Comparison of ENCODE assay signal across 28 cellular contexts in the genomic region with DNA sequence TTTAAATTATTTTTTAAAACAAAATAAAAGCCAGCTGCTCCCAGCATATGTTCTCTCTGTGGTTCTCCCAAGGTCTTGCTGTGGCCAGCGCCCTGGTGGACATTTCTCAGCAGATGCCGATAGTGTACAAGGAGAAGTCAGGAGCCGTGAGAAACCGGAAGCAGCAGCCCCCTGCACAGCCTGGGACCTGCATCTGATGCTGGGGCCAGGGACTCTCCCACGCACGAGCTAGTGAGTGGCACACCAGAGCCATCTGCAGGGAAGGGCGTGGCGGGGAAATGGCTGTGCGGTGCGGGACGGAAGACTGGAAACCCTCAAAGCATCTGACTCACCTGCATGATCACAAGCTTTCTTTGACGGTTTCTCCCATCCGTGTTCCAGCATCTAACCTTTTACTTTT. TPM values are rescaled to one million over a fixed set of nuclear protein-coding genes. Genes with fewer than 3 reads are reported as not detected.
"Had no signal": no experiment of that assay in that cellular context is flagged by ENCODE, and none has a peak within 500 bp of the region (broad histone marks: within the 10 kb centered on the region; RNA-seq: fewer than 3 reads in every experiment).

No MANE protein-coding gene starts in this region.

- H3K36me3 Mint-ChIP-seq: activated CD8-positive, alpha-beta memory T cell treated with anti-CD3 and anti-CD28 coated beads, Interleukin-2, amount 10 ng/mL, durations not matched to agents 7 days and 5 days; activated naive CD4-positive, alpha-beta T cell treated with anti-CD3 and anti-CD28 coated beads, Interleukin-2, amount 50 U/mL, for 72 hours had no signal

- H3K27me3 Mint-ChIP-seq: activated CD4-positive, alpha-beta T cell treated with anti-CD3 and anti-CD28 coated beads, Interleukin-2, amount 10 ng/mL, durations not matched to agents 7 days and 5 days; activated CD8-positive, alpha-beta memory T cell treated with anti-CD3 and anti-CD28 coated beads, Interleukin-2, amount 10 ng/mL, durations not matched to agents 7 days and 5 days; activated CD8-positive, alpha-beta T cell treated with anti-CD3 and anti-CD28 coated beads for 36 hours; activated T-helper 17 cell treated with anti-CD3 and anti-CD28 coated beads, Interleukin-2, amount 50 U/mL, for 72 hours; stimulated activated naive CD8-positive, alpha-beta T cell treated with anti-CD3 and anti-CD28 coated beads, Interleukin-15, amount 100 ng/mL, for 72 hours; T-cell had no signal

- H3K27ac Mint-ChIP-seq: activated CD4-positive, alpha-beta T cell treated with anti-CD3 and anti-CD28 coated beads, Interleukin-2, amount 10 ng/mL, durations not matched to agents 7 days and 5 days; activated CD8-positive, alpha-beta memory T cell treated with anti-CD3 and anti-CD28 coated beads, Interleukin-2, amount 10 ng/mL, durations not matched to agents 7 days and 5 days; activated CD8-positive, alpha-beta T cell treated with anti-CD3 and anti-CD28 coated beads for 36 hours; activated naive CD4-positive, alpha-beta T cell treated with anti-CD3 and anti-CD28 coated beads, Interleukin-2, amount 50 U/mL, for 72 hours; activated T-helper 17 cell treated with anti-CD3 and anti-CD28 coated beads, Interleukin-2, amount 50 U/mL, for 72 hours; natural killer cell; stimulated activated naive CD8-positive, alpha-beta T cell treated with anti-CD3 and anti-CD28 coated beads, Interleukin-15, amount 100 ng/mL, for 72 hours; T-helper 2 cell treated with Interferon-gamma antibody and Interleukin-4, amounts not matched to agents 5 μg/mL and 100 μg/mL, for 36 hours had no signal

- ATAC-seq: activated CD4-positive, CD25-positive, alpha-beta regulatory T cell treated with anti-CD3 and anti-CD28 coated beads, Interleukin-2, amount 50 U/mL, for 24 hours; activated CD8-positive, alpha-beta memory T cell treated with anti-CD3 and anti-CD28 coated beads, Interleukin-2, amount 10 ng/mL, durations not matched to agents 7 days and 5 days; activated CD8-positive, alpha-beta T cell treated with anti-CD3 and anti-CD28 coated beads for 36 hours; activated naive CD4-positive, alpha-beta T cell treated with anti-CD3 and anti-CD28 coated beads, Interleukin-2, amount 50 U/mL, for 72 hours; activated T-helper 17 cell treated with anti-CD3 and anti-CD28 coated beads, Interleukin-2, amount 50 U/mL, for 72 hours; left ventricle myocardium superior; natural killer cell; psoas muscle; stimulated activated naive CD8-positive, alpha-beta T cell treated with anti-CD3 and anti-CD28 coated beads, Interleukin-15, amount 100 ng/mL, for 72 hours; T-cell had no signal

- H3K4me3 Mint-ChIP-seq: activated CD4-positive, alpha-beta T cell treated with anti-CD3 and anti-CD28 coated beads, Interleukin-2, amount 10 ng/mL, durations not matched to agents 7 days and 5 days; activated CD8-positive, alpha-beta memory T cell treated with anti-CD3 and anti-CD28 coated beads, Interleukin-2, amount 10 ng/mL, durations not matched to agents 7 days and 5 days; activated CD8-positive, alpha-beta T cell treated with anti-CD3 and anti-CD28 coated beads for 36 hours; activated T-helper 17 cell treated with anti-CD3 and anti-CD28 coated beads, Interleukin-2, amount 50 U/mL, for 72 hours; natural killer cell; stimulated activated naive CD8-positive, alpha-beta T cell treated with anti-CD3 and anti-CD28 coated beads, Interleukin-15, amount 100 ng/mL, for 72 hours; T-cell; T-helper 2 cell treated with Interferon-gamma antibody and Interleukin-4, amounts not matched to agents 5 μg/mL and 100 μg/mL, for 36 hours had no signal

- H3K4me1 Mint-ChIP-seq: activated CD4-positive, alpha-beta T cell treated with anti-CD3 and anti-CD28 coated beads, Interleukin-2, amount 10 ng/mL, durations not matched to agents 7 days and 5 days; activated CD8-positive, alpha-beta memory T cell treated with anti-CD3 and anti-CD28 coated beads, Interleukin-2, amount 10 ng/mL, durations not matched to agents 7 days and 5 days; activated T-helper 17 cell treated with anti-CD3 and anti-CD28 coated beads, Interleukin-2, amount 50 U/mL, for 72 hours; natural killer cell; stimulated activated naive CD8-positive, alpha-beta T cell treated with anti-CD3 and anti-CD28 coated beads, Interleukin-15, amount 100 ng/mL, for 72 hours; T-cell had no signal

- DNase-seq: activated CD4-positive, alpha-beta T cell treated with anti-CD3 and anti-CD28 coated beads, Interleukin-2, amount 10 ng/mL, durations not matched to agents 7 days and 5 days; activated CD8-positive, alpha-beta memory T cell treated with anti-CD3 and anti-CD28 coated beads, Interleukin-2, amount 10 ng/mL, durations not matched to agents 7 days and 5 days; activated CD8-positive, alpha-beta T cell treated with anti-CD3 and anti-CD28 coated beads for 36 hours; activated T-cell treated with anti-CD3 and anti-CD28 coated beads, Interleukin-2, amount 50 U/mL, for 1 hour; aorta; cerebellar nuclear complex; left ventricle myocardium superior; midbrain; natural killer cell; psoas muscle; stimulated activated CD4-positive, alpha-beta T cell treated with anti-CD3 and anti-CD28 coated beads, Interleukin-12 subunit alpha, Interleukin-12 subunit beta, amount 100 ng/mL, for 4 hours; stimulated activated CD4-positive, alpha-beta T cell treated with anti-CD3 and anti-CD28 coated beads, Interleukin-4, amount 100 ng/mL, for 4 hours; stimulated activated naive CD8-positive, alpha-beta T cell treated with anti-CD3 and anti-CD28 coated beads, Interleukin-15, amount 100 ng/mL, for 72 hours; T-cell; tibial artery had no signal

- H3K9me3 Mint-ChIP-seq: activated CD4-positive, alpha-beta T cell treated with anti-CD3 and anti-CD28 coated beads, Interleukin-2, amount 10 ng/mL, durations not matched to agents 7 days and 5 days; activated CD8-positive, alpha-beta T cell treated with anti-CD3 and anti-CD28 coated beads for 36 hours; activated naive CD4-positive, alpha-beta T cell treated with anti-CD3 and anti-CD28 coated beads, Interleukin-2, amount 50 U/mL, for 72 hours; activated T-helper 17 cell treated with anti-CD3 and anti-CD28 coated beads, Interleukin-2, amount 50 U/mL, for 72 hours; natural killer cell; stimulated activated naive CD8-positive, alpha-beta T cell treated with anti-CD3 and anti-CD28 coated beads, Interleukin-15, amount 100 ng/mL, for 72 hours; T-cell; T-helper 2 cell treated with Interferon-gamma antibody and Interleukin-4, amounts not matched to agents 5 μg/mL and 100 μg/mL, for 36 hours had no signal

RNA-seq across cellular contexts. Expression of a gene that starts 16.5 kb away (rescaled TPM):
- total RNA-seq: activated CD4-positive, alpha-beta T cell treated with anti-CD3 and anti-CD28 coated beads, Interleukin-2, amount 10 ng/mL, durations not matched to agents 7 days and 5 days; activated CD8-positive, alpha-beta memory T cell treated with anti-CD3 and anti-CD28 coated beads, Interleukin-2, amount 10 ng/mL, durations not matched to agents 7 days and 5 days; activated CD8-positive, alpha-beta T cell treated with anti-CD3 and anti-CD28 coated beads for 36 hours; activated naive CD4-positive, alpha-beta T cell treated with anti-CD3 and anti-CD28 coated beads, Interleukin-2, amount 50 U/mL, for 72 hours; activated T-helper 17 cell treated with anti-CD3 and anti-CD28 coated beads, Interleukin-2, amount 50 U/mL, for 72 hours; aorta; breast epithelium; epithelial cell of proximal tubule; fibroblast of lung; foreskin keratinocyte; glomerular endothelial cell; kidney epithelial cell; left ventricle myocardium superior; natural killer cell; osteoblast; psoas muscle; right atrium auricular region; T-cell; ureter had no signal

RNA-seq across cellular contexts. Expression of a gene that starts 35.2 kb away (rescaled TPM):
- total RNA-seq: activated CD4-positive, alpha-beta T cell treated with anti-CD3 and anti-CD28 coated beads, Interleukin-2, amount 10 ng/mL, durations not matched to agents 7 days and 5 days; activated CD8-positive, alpha-beta memory T cell treated with anti-CD3 and anti-CD28 coated beads, Interleukin-2, amount 10 ng/mL, durations not matched to agents 7 days and 5 days; activated CD8-positive, alpha-beta T cell treated with anti-CD3 and anti-CD28 coated beads for 36 hours; activated naive CD4-positive, alpha-beta T cell treated with anti-CD3 and anti-CD28 coated beads, Interleukin-2, amount 50 U/mL, for 72 hours; activated T-helper 17 cell treated with anti-CD3 and anti-CD28 coated beads, Interleukin-2, amount 50 U/mL, for 72 hours; epithelial cell of proximal tubule; foreskin keratinocyte; glomerular endothelial cell; natural killer cell; T-cell had no signal
